Comparison of ENCODE assay signal across 9 cellular contexts in the genomic region with DNA sequence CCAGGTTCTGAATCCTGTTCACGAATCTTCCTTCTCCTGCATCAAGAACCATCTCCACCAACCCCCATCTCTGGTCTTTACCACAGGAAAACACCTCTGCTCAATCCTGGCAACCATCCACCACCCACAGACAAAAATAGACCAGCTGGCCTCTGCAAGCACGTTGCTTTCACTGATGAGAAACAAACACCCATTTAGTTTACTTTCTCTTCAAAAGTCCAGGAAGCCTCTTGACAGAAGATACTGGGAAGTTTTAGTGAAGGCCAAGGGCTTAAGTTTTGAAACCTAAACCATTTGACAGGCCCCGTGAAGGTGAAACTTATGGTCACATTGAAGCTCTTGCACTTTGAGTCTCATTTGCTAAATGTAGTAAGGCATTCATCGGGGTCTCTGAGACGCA.
DNase-seq lines count a peak whose midpoint lies in the region; ATAC-seq, FAIRE-seq and TF ChIP-seq lines count a peak whose summit lies in the region.
"Had no signal": no experiment of that assay in that cellular context is flagged by ENCODE, and none has a peak within 500 bp of the region (broad histone marks: within the 10 kb centered on the region; RNA-seq: fewer than 3 reads in every experiment).

No MANE protein-coding gene starts in this region.

- CTCF ChIA-PET in activated CD4-positive, alpha-beta T cell treated with anti-CD3 and anti-CD28 coated beads, Interleukin-2, amount 10 ng/mL, durations not matched to agents 7 days and 5 days (lab: Charles Lee): interaction anchor here (1.2 kb wide), 1 partner anchor 39 kb away, joined by 4 read pairs; no protein-coding TSS in a partner anchor

- DNase-seq in activated CD4-positive, alpha-beta T cell treated with anti-CD3 and anti-CD28 coated beads, Interleukin-2, amount 10 ng/mL, durations not matched to agents 7 days and 5 days: peak; percentile 37
- DNase-seq in activated CD4-positive, alpha-beta T cell treated with anti-CD3 and anti-CD28 coated beads for 4 hours: no peak
- DNase-seq in left ventricle myocardium superior (peak; percentile 54), endothelial cell (ENCODE audit: low spot score) (no peak), frontal cortex (ENCODE audit: low spot score in 2 of 2) (no peak), AML-193 (lab: John Stamatoyannopoulos, UW) (no peak)

- H3K4me3 Mint-ChIP-seq in activated CD4-positive, alpha-beta T cell treated with anti-CD3 and anti-CD28 coated beads, Interleukin-2, amount 10 ng/mL, durations not matched to agents 7 days and 5 days: no peak overlapping the region
- peak overlapping the region; percentile 56 for H3K4me3 Mint-ChIP-seq in T-helper 1 cell treated with Interleukin-12 subunit alpha and Interleukin-12 subunit beta and Interleukin-4 antibody, amounts not matched to agents 30 μg/mL and 1 μg/mL, for 36 hours
- H3K4me3 Mint-ChIP-seq in endothelial cell (ENCODE audit: unreplicated experiment): no peak overlapping the region

- H3K27ac Mint-ChIP-seq in activated CD4-positive, alpha-beta T cell treated with anti-CD3 and anti-CD28 coated beads, Interleukin-2, amount 10 ng/mL, durations not matched to agents 7 days and 5 days: peak overlapping the region; percentile 70
- no peak overlapping the region for H3K27ac Mint-ChIP-seq in T-helper 1 cell treated with Interleukin-12 subunit alpha and Interleukin-12 subunit beta and Interleukin-4 antibody, amounts not matched to agents 30 μg/mL and 1 μg/mL, for 36 hours
- no peak overlapping the region for H3K27ac Mint-ChIP-seq in endothelial cell (ENCODE audit: unreplicated experiment)

- H3K9me3 Mint-ChIP-seq in activated CD4-positive, alpha-beta T cell treated with anti-CD3 and anti-CD28 coated beads, Interleukin-2, amount 10 ng/mL, durations not matched to agents 7 days and 5 days: no peaks in the 10 kb centered on the region
- H3K9me3 Mint-ChIP-seq in T-helper 1 cell treated with Interleukin-12 subunit alpha and Interleukin-12 subunit beta and Interleukin-4 antibody, amounts not matched to agents 30 μg/mL and 1 μg/mL, for 36 hours: no peaks in the 10 kb centered on the region
- no peaks in the 10 kb centered on the region for H3K9me3 Mint-ChIP-seq in endothelial cell (ENCODE audit: unreplicated experiment)

- intact Hi-C loops in left ventricle myocardium superior (cut with micrococcal nuclease): no loop called here

- H3K36me3 Mint-ChIP-seq in activated CD4-positive, alpha-beta T cell treated with anti-CD3 and anti-CD28 coated beads, Interleukin-2, amount 10 ng/mL, durations not matched to agents 7 days and 5 days (ENCODE audit: low read depth): peaks cover 3% of the 10 kb centered on the region
- H3K36me3 Mint-ChIP-seq in T-helper 1 cell treated with Interleukin-12 subunit alpha and Interleukin-12 subunit beta and Interleukin-4 antibody, amounts not matched to agents 30 μg/mL and 1 μg/mL, for 36 hours (ENCODE audit: low read depth): peaks cover 3% of the 10 kb centered on the region
- no peaks in the 10 kb centered on the region for H3K36me3 Mint-ChIP-seq in endothelial cell (ENCODE audit: low read depth, unreplicated experiment)

- H3K4me1 Mint-ChIP-seq in activated CD4-positive, alpha-beta T cell treated with anti-CD3 and anti-CD28 coated beads, Interleukin-2, amount 10 ng/mL, durations not matched to agents 7 days and 5 days: peaks cover 42% of the 10 kb centered on the region
- peaks cover 38% of the 10 kb centered on the region for H3K4me1 Mint-ChIP-seq in T-helper 1 cell treated with Interleukin-12 subunit alpha and Interleukin-12 subunit beta and Interleukin-4 antibody, amounts not matched to agents 30 μg/mL and 1 μg/mL, for 36 hours (ENCODE audit: low read depth)
- no peaks in the 10 kb centered on the region for H3K4me1 Mint-ChIP-seq in endothelial cell (ENCODE audit: unreplicated experiment)

- peak; percentile 44 for ATAC-seq in HG02884 (IDR thresholded peaks at IDR 0.05; ENCODE audit: unreplicated experiment)
- ATAC-seq in left ventricle myocardium superior: peak; percentile 76

- FAIRE-seq in frontal cortex (lab: Jason Lieb, UNC): no peak
- FAIRE-seq: G401.6 had no signal

- H3K27me3 Mint-ChIP-seq in activated CD4-positive, alpha-beta T cell treated with anti-CD3 and anti-CD28 coated beads, Interleukin-2, amount 10 ng/mL, durations not matched to agents 7 days and 5 days: no peaks in the 10 kb centered on the region
- no peaks in the 10 kb centered on the region for H3K27me3 Mint-ChIP-seq in T-helper 1 cell treated with Interleukin-12 subunit alpha and Interleukin-12 subunit beta and Interleukin-4 antibody, amounts not matched to agents 30 μg/mL and 1 μg/mL, for 36 hours (ENCODE audit: low read depth)
- no peaks in the 10 kb centered on the region for H3K27me3 Mint-ChIP-seq in endothelial cell (ENCODE audit: unreplicated experiment)

- POLR2A ChIA-PET in activated CD4-positive, alpha-beta T cell treated with anti-CD3 and anti-CD28 coated beads, Interleukin-2, amount 10 ng/mL, durations not matched to agents 7 days and 5 days (lab: Charles Lee): no interaction called here

- no peak for TF ChIP-seq CTCF in endothelial cell (IDR thresholded peaks at IDR 0.05; ENCODE audit: unreplicated experiment)

Comparison
In these comparisons a context has a peak if more than half of its experiments do, and no peak if none do; other contexts are left out.
1. DNase-seq: peak in activated CD4-positive, alpha-beta T cell treated with anti-CD3 and anti-CD28 coated beads, Interleukin-2, amount 10 ng/mL, durations not matched to agents 7 days and 5 days (single experiment) and left ventricle myocardium superior (single experiment); none in activated CD4-positive, alpha-beta T cell treated with anti-CD3 and anti-CD28 coated beads for 4 hours (0 of 2), endothelial cell (single experiment), frontal cortex (0 of 2) and AML-193 (0 of 2).